15 cellular contexts compared by ENCODE assay signal in the genomic region with DNA sequence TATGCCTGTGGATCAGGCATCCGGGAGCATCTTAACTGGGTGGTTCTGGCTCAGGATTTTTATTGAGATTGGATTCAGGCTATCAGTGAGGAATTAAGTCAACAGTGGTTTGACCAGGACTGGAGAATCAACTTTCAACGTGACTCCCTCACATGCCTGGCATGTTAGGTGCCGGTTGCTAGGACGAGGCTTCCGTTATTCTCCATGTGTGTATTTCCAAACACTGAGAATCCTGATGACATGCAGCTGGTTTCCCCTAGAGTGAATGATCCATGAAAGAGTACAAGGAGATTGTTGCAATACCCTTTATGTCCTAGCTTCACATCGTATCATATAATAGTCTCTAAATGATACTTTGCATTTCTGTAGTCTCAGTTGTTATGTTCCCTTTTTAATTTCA.
DNase-seq lines count a peak whose midpoint lies in the region; ATAC-seq, FAIRE-seq and TF ChIP-seq lines count a peak whose summit lies in the region.
"Had no signal": no experiment of that assay in that cellular context is flagged by ENCODE, and none has a peak within 500 bp of the region (broad histone marks: within the 10 kb centered on the region; RNA-seq: fewer than 3 reads in every experiment).

No MANE protein-coding gene starts in this region.

- peaks cover 4% of the 10 kb centered on the region for H3K9me3 Mint-ChIP-seq in neural progenitor cell

- no peak for TF ChIP-seq EP300 in suprapubic skin (IDR thresholded peaks at IDR 0.05)

- H3K4me1 ChIP-seq in neural progenitor cell (no peaks in the 10 kb centered on the region), suprapubic skin (no peaks in the 10 kb centered on the region)
- H3K4me1 ChIP-seq: BE2C had no signal

- no peak overlapping the region for H3K4me3 Mint-ChIP-seq in neural progenitor cell
- H3K4me3 Mint-ChIP-seq: CD8-positive, alpha-beta T cell had no signal

- WGBS in suprapubic skin: 67% methylated on average over 6 of the region's 6 CpGs

- H3K27me3 ChIP-seq in neural progenitor cell: no peaks in the 10 kb centered on the region
- H3K27me3 ChIP-seq in suprapubic skin: no peaks in the 10 kb centered on the region
- H3K27me3 ChIP-seq: BE2C had no signal

- peaks cover 2% of the 10 kb centered on the region for H3K36me3 Mint-ChIP-seq in neural progenitor cell
- H3K36me3 Mint-ChIP-seq: CD8-positive, alpha-beta T cell had no signal

- no peak overlapping the region for H3K27ac Mint-ChIP-seq in neural progenitor cell
- H3K27ac Mint-ChIP-seq: CD8-positive, alpha-beta T cell had no signal

- H3K4me3 ChIP-seq in fibroblast of mammary gland (ENCODE audit: control insufficient read depth, low read depth, low read length) (no peak overlapping the region), neural progenitor cell (no peak overlapping the region), suprapubic skin (no peak overlapping the region)

- H3K36me3 ChIP-seq in neural progenitor cell (no peaks in the 10 kb centered on the region), suprapubic skin (no peaks in the 10 kb centered on the region)
- H3K36me3 ChIP-seq: BE2C had no signal

- H4K20me1 ChIP-seq in neural progenitor cell (ENCODE audit: low read depth): no peaks in the 10 kb centered on the region

- no peaks in the 10 kb centered on the region for H3K27me3 Mint-ChIP-seq in neural progenitor cell (ENCODE audit: insufficient read depth, low read depth)

- H2AFZ ChIP-seq in neural progenitor cell (replicated peaks): peak overlapping the region; percentile 5

- H3K27ac ChIP-seq in neural progenitor cell: no peak overlapping the region
- H3K27ac ChIP-seq in suprapubic skin: no peak overlapping the region

- H3K79me2 ChIP-seq in neural progenitor cell (ENCODE audit: low read depth): no peaks in the 10 kb centered on the region

- H3K9me3 ChIP-seq in neural progenitor cell (ENCODE audit: low read depth) (peaks cover 9% of the 10 kb centered on the region), suprapubic skin (no peaks in the 10 kb centered on the region)
- H3K9me3 ChIP-seq: BE2C had no signal

- no peak overlapping the region for H3K4me2 ChIP-seq in neural progenitor cell

- no peaks in the 10 kb centered on the region for H3F3A ChIP-seq in neural progenitor cell (ENCODE audit: low read depth)

- intact Hi-C loops in Right ventricle myocardium inferior (cut with DNase I): no loop called here

- ATAC-seq in Right ventricle myocardium inferior (no peak), HG03175 (IDR thresholded peaks at IDR 0.05; ENCODE audit: unreplicated experiment) (no peak)
- ATAC-seq: CD8-positive, alpha-beta T cell had no signal

- H3K9ac ChIP-seq in neural progenitor cell: no peak overlapping the region

- TF ChIP-seq CTCF in fibroblast of mammary gland (conservative IDR thresholded peaks at IDR 0.05; ENCODE audit: control insufficient read depth, insufficient read depth, low read depth, low read length) (no peak), neural progenitor cell (IDR thresholded peaks at IDR 0.05) (no peak), suprapubic skin (IDR thresholded peaks at IDR 0.05) (no peak)

- no peak for TF ChIP-seq POLR2A in H54 (IDR thresholded peaks at IDR 0.05; ENCODE audit: low read depth, low read length)
- TF ChIP-seq POLR2A in suprapubic skin (IDR thresholded peaks at IDR 0.05): no peak

- FAIRE-seq in H54 (lab: Jason Lieb, UNC): peak; percentile 33

- DNase-seq in H54 (ENCODE audit: insufficient read length, low spot score) (no peak), NCI-H748 (lab: John Stamatoyannopoulos, UW; ENCODE audit: unreplicated experiment) (peak; percentile 57), fibroblast of mammary gland (ENCODE audit: low read depth) (peak; percentile 12), neural progenitor cell (ENCODE audit: low spot score) (no peak), Right ventricle myocardium inferior (ENCODE audit: missing footprints) (no peak), suprapubic skin (ENCODE audit: low spot score in 2 of 2) (no peak)
- DNase-seq: BE2C; CD8-positive, alpha-beta T cell; KG1; NCI-H1048; NCI-H146; NCI-H2107; NCI-H69; Right ventricle myocardium superior had no signal

- H3K4me1 Mint-ChIP-seq in neural progenitor cell: peaks cover 2% of the 10 kb centered on the region

Comparison
In these comparisons a context has a peak if more than half of its experiments do, and no peak if none do; other contexts are left out.
1. DNase-seq: peak in NCI-H748 (single experiment) and fibroblast of mammary gland (single experiment); none in H54 (single experiment), neural progenitor cell (single experiment), Right ventricle myocardium inferior (single experiment) and suprapubic skin (0 of 2).